In the genomic region with DNA sequence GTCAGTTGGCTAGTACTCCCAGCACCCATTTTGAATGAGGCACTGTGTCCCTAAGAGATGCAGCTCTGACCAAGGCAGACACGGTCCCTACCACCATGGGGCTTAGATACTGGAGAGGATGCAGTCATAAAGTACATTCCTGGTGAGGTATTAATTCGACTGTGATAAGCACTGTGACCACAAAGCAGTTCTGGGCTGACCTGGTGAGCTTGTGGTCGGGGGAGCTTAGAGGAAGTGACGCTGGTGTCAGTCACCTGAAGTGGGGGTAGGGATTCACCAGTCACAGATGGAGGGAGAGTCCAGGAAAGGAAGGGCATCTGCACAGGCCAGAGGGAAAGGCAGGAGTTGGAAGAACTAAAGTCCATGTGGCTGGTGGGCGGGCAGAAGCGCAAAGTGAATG, we compare ENCODE assay signal across 11 cellular contexts. TPM values are rescaled to one million over a fixed set of nuclear protein-coding genes. Genes with fewer than 3 reads are reported as not detected.
DNase-seq lines count a peak whose midpoint lies in the region; ATAC-seq, FAIRE-seq and TF ChIP-seq lines count a peak whose summit lies in the region.
"Had no signal": no experiment of that assay in that cellular context is flagged by ENCODE, and none has a peak within 500 bp of the region (broad histone marks: within the 10 kb centered on the region; RNA-seq: fewer than 3 reads in every experiment).

No MANE protein-coding gene starts in this region.

- FAIRE-seq in K562 (lab: Jason Lieb, UNC), result no peak

- DNase-seq in NK-92 treated with Interleukin-12 subunit alpha and Interleukin-12 subunit beta, amount 100 ng/mL, for 24 hours (lab: John Stamatoyannopoulos, UW), result peak; percentile 1
- DNase-seq in NK-92 (lab: John Stamatoyannopoulos, UW; ENCODE audit: unreplicated experiment) (no peak), HK-2 (ENCODE audit: unreplicated experiment) (peak; percentile 77), K562 (ENCODE audit: extremely low read depth in 1 of 4, low spot score in 3 of 4) (peak in 3 of 4 experiments; percentile 23 to 30 (median 28)), non-pigmented ciliary epithelial cell (ENCODE audit: low read depth) (peak; percentile 32), NCI-H1694 treated with DMSO at 0.1 percent for 48 hours (lab: John Stamatoyannopoulos, UW) (no peak), NCI-H345 (lab: John Stamatoyannopoulos, UW) (no peak)
- DNase-seq: 8988T; activated CD4-positive, alpha-beta T cell treated with anti-CD3 and anti-CD28 coated beads, Interleukin-2, amount 50 U/mL, for 1 hour had no signal

- no peaks in the 10 kb centered on the region for H3K27me3 ChIP-seq in K562 (ENCODE audit: control insufficient read depth in 2 of 2, insufficient read depth in 2 of 2, low read length in 2 of 2)

- no peak overlapping the region for H3K4me3 ChIP-seq in K562

- no TSS peak for BruUV-seq in K562 (replicated peaks; lab: Mats Ljungman, UMichigan)

- H3K36me3 ChIP-seq in K562 (ENCODE audit: control insufficient read depth, insufficient read depth, low read length), result peaks cover 44% of the 10 kb centered on the region

- no peak for TF ChIP-seq EP300 in K562 (IDR thresholded peaks at IDR 0.05; ENCODE audit: low read length)

- CTCF ChIA-PET in K562 (lab: Yijun Ruan, JAX; ENCODE audit: low intra/inter-chr PET ratio), result no interaction called here

- ATAC-seq in K562, result peak; percentile 14; the same call in 2 of the 3 replicates
- ATAC-seq in GM21786 (IDR thresholded peaks at IDR 0.05; ENCODE audit: unreplicated experiment), result no peak

- H3K9me3 ChIP-seq in K562 (replicated peaks; ENCODE audit: control insufficient read depth, insufficient read depth, low read depth, low read length), result no peaks in the 10 kb centered on the region

- peaks cover 3% of the 10 kb centered on the region for H3K9me1 ChIP-seq in K562 (ENCODE audit: control insufficient read depth, insufficient read depth, low read length)

- H3K9ac ChIP-seq in K562 (ENCODE audit: insufficient read depth in 1 of 2, low read depth in 2 of 2, low read length in 2 of 2), result peak overlapping the region in 1 of 2 experiments; percentile 26; a peak in 1 of 4 replicates
- H3K9ac ChIP-seq: parathyroid adenoma had no signal

- H3K27ac ChIP-seq in K562 (ENCODE audit: extremely low read depth, low read depth, low read length), result no peak overlapping the region
- H3K27ac ChIP-seq: parathyroid adenoma had no signal

- TF ChIP-seq POLR2A in K562 (conservative IDR thresholded peaks at IDR 0.05), result no peak

- peaks cover 66% of the 10 kb centered on the region for H3K79me2 ChIP-seq in K562 (ENCODE audit: control insufficient read depth, insufficient read depth, low read length)

- H4K20me1 ChIP-seq in K562 (replicated peaks; ENCODE audit: control insufficient read depth, insufficient read depth, low read length), result 0 out of 2 replicates have a peak, but pooled peaks cover 12% of the 10 kb centered on the region

- TF ChIP-seq CTCF in K562 (IDR thresholded peaks at IDR 0.05 in 2 of 3, conservative IDR thresholded peaks at IDR 0.05 in 1 of 3; ENCODE audit: insufficient read depth in 2 of 3, low read depth in 1 of 3, low read length in 3 of 3), result no peak

- peaks cover 4 to 8% of the 10 kb centered on the region in 2 experiments; a peak in 4 of 5 replicates for H3K4me1 ChIP-seq in K562 (replicated peaks in 1 of 2; ENCODE audit: control insufficient read depth in 2 of 2, insufficient read depth in 2 of 2, low read length in 2 of 2)
- H3K4me1 ChIP-seq: parathyroid adenoma had no signal

- no peak overlapping the region for H3K4me2 ChIP-seq in K562 (ENCODE audit: insufficient read depth, low read length)

- POLR2A ChIA-PET in K562 (lab: Yijun Ruan, JAX), result no interaction called here

- TF ChIP-seq RAD21 in K562 (CRISPR knock-in tag; conservative IDR thresholded peaks at IDR 0.05 in 1 of 2, IDR thresholded peaks at IDR 0.05 in 1 of 2), result no peak

- H2AFZ ChIP-seq in K562 (ENCODE audit: low read depth, low read length), result no peak overlapping the region
- H2AFZ ChIP-seq: parathyroid adenoma had no signal

- in situ Hi-C loops in K562 (cut with MboI), result no loop called here

- WGBS in K562 (ENCODE audit: insufficient coverage, low coverage, missing lambda C conversion rate), result 37% methylated on average over 6 of the region's 6 CpGs

- intact Hi-C loops in K562 (cut with micrococcal nuclease), result no loop called here

TF ChIP-seq in K562, 482 proteins besides CTCF, POLR2A, EP300 and RAD21:
- TF ChIP-seq KDM1A (IDR thresholded peaks at IDR 0.05) (peak; percentile 52 to 54; a peak in 2 of 4 replicates), SPI1 (IDR thresholded peaks at IDR 0.05; ENCODE audit: borderline replicate concordance, low read depth, low read length) (peak; percentile 10; the same call in 1 of the 2 replicates), NFE2L1 (tag; IDR thresholded peaks at IDR 0.05; ENCODE audit: borderline replicate concordance, low read depth) (no peak), ZZZ3 (IDR thresholded peaks at IDR 0.05) (no peak), CBFA2T2 (conservative IDR thresholded peaks at IDR 0.05) (0 out of 2 replicates have a peak, but pooled peaks have one; percentile 6), KLF10 (CRISPR knock-in tag; IDR thresholded peaks at IDR 0.05) (no peak), TEAD4 (IDR thresholded peaks at IDR 0.05; ENCODE audit: low read length) (peak; percentile 65), TEAD4 (CRISPR knock-in tag; IDR thresholded peaks at IDR 0.05; ENCODE audit: borderline replicate concordance) (no peak), TRIM24 (IDR thresholded peaks at IDR 0.05) (no peak), MIER1 (IDR thresholded peaks at IDR 0.05; ENCODE audit: low read depth) (no peak), MTF1 (CRISPR knock-in tag; IDR thresholded peaks at IDR 0.05; ENCODE audit: borderline replicate concordance) (no peak), PTBP1 (IDR thresholded peaks at IDR 0.05; ENCODE audit: low read depth, low read length) (no peak), PPARD (CRISPR knock-in tag; IDR thresholded peaks at IDR 0.05) (no peak), CBFA2T3 (IDR thresholded peaks at IDR 0.05) (peak; percentile 29; the same call in 1 of the 2 replicates), ATF1 (CRISPR knock-in tag; IDR thresholded peaks at IDR 0.05) (no peak), ATF1 (tag; IDR thresholded peaks at IDR 0.05) (no peak), CREM (IDR thresholded peaks at IDR 0.05; ENCODE audit: low read depth) (peak; percentile 84)
- TF ChIP-seq, protein P1, sequence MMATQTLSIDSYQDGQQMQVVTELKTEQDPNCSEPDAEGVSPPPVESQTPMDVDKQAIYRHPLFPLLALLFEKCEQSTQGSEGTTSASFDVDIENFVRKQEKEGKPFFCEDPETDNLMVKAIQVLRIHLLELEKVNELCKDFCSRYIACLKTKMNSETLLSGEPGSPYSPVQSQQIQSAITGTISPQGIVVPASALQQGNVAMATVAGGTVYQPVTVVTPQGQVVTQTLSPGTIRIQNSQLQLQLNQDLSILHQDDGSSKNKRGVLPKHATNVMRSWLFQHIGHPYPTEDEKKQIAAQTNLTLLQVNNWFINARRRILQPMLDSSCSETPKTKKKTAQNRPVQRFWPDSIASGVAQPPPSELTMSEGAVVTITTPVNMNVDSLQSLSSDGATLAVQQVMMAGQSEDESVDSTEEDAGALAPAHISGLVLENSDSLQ (IDR thresholded peaks at IDR 0.05), result peak; percentile 73
TF ChIP-seq in K562: peak in this region for 7.

RNA-seq across cellular contexts. Expression of gene CLTRN, which starts 15.8 kb away (rescaled TPM):
- 0.26 TPM in 1 of 2 replicates, not detected in the other for total RNA-seq in K562 (2011; cell fraction: chromatin; rRNA removed; ENCODE audit: low replicate concordance)
- total RNA-seq in K562 (2011; cell fraction: nucleolus; rRNA removed), result 0.33 TPM in 1 of 2 replicates, not detected in the other
- 0.29 and 0.53 TPM in 2 replicates for total RNA-seq in K562 (2011; cell fraction: nucleoplasm; rRNA removed)
- total RNA-seq in K562 (2014; rRNA removed), result not detected in 2 replicates
- total RNA-seq in K562 (2014; rRNA removed; fragmentation: Illumina TruSeq; extraction: Trizol), result 0.15 TPM in 1 of 2 replicates, not detected in the other
- 0.11 TPM in 1 of 2 replicates, not detected in the other for total RNA-seq in K562 (2015; rRNA removed; fragmentation: Illumina TruSeq; extraction: Trizol)
- total RNA-seq in K562 (2021), result 0.18 and 0.25 TPM in 2 replicates
- 0.36 and 0.43 TPM in 2 replicates for polyA plus RNA-seq in K562 (2011; rRNA removed)
- polyA plus RNA-seq in K562 (2011; cell fraction: cytosol; rRNA removed), result 0.13 TPM in 1 of 2 replicates, not detected in the other
- 0.07 and 0.14 TPM in 2 replicates for polyA plus RNA-seq in K562 (2011; cell fraction: nucleus; rRNA removed)
- polyA plus RNA-seq in K562 (2012), result 0.18 and 0.50 TPM in 2 replicates
- 0.16 TPM in 1 of 2 replicates, not detected in the other for polyA plus RNA-seq in K562 (2014; fragmentation: Illumina TruSeq; extraction: Trizol)
- under 1 TPM; 0.28 to 0.34 TPM for polyA plus RNA-seq in K562 (2014; fragmentation: Nextera tagmentation; extraction: Ambion mirVana)
- 0.28 TPM in 1 of 2 replicates, not detected in the other for polyA plus RNA-seq in K562 (2014; rRNA removed)
- 0.45 TPM in 1 of 2 replicates, not detected in the other for polyA minus RNA-seq in K562 (2011; rRNA and poly(A)+ RNA removed)
- polyA minus RNA-seq in K562 (2011; cell fraction: cytosol; rRNA and poly(A)+ RNA removed), result not detected in 2 replicates
- 0.22 TPM in 1 of 2 replicates, not detected in the other for polyA minus RNA-seq in K562 (2011; cell fraction: nucleus; rRNA and poly(A)+ RNA removed)

RNA-seq across cellular contexts. Expression of gene CA5B, which starts 57.7 kb away (rescaled TPM):
- total RNA-seq in K562 (2011; cell fraction: chromatin; rRNA removed; ENCODE audit: low replicate concordance), result 19.0 and 28.7 TPM in 2 replicates
- total RNA-seq in K562 (2011; cell fraction: nucleolus; rRNA removed), result 9.3 and 9.8 TPM in 2 replicates
- 14.8 and 20.6 TPM in 2 replicates for total RNA-seq in K562 (2011; cell fraction: nucleoplasm; rRNA removed)
- 1.6 and 1.9 TPM in 2 replicates for total RNA-seq in K562 (2014; rRNA removed)
- 2.8 TPM in 2 replicates for total RNA-seq in K562 (2014; rRNA removed; fragmentation: Illumina TruSeq; extraction: Trizol)
- 2.8 and 3.6 TPM in 2 replicates for total RNA-seq in K562 (2015; rRNA removed; fragmentation: Illumina TruSeq; extraction: Trizol)
- 3.1 and 3.5 TPM in 2 replicates for total RNA-seq in K562 (2021)
- polyA plus RNA-seq in K562 (2011; rRNA removed), result 3.7 and 4.6 TPM in 2 replicates
- 1.6 and 3.1 TPM in 2 replicates for polyA plus RNA-seq in K562 (2011; cell fraction: cytosol; rRNA removed)
- 6.0 and 8.6 TPM in 2 replicates for polyA plus RNA-seq in K562 (2011; cell fraction: nucleus; rRNA removed)
- 1.2 and 1.8 TPM in 2 replicates for polyA plus RNA-seq in K562 (2012)
- 2.0 and 2.6 TPM in 2 replicates for polyA plus RNA-seq in K562 (2014; fragmentation: Illumina TruSeq; extraction: Trizol)
- polyA plus RNA-seq in K562 (2014; fragmentation: Nextera tagmentation; extraction: Ambion mirVana), result 1 to 10 TPM in 1 of 2 experiments, under 1 TPM in 1; 0.55 to 1.1 TPM
- 1.5 and 3.4 TPM in 2 replicates for polyA plus RNA-seq in K562 (2014; rRNA removed)
- 7.8 and 9.0 TPM in 2 replicates for polyA minus RNA-seq in K562 (2011; rRNA and poly(A)+ RNA removed)
- polyA minus RNA-seq in K562 (2011; cell fraction: cytosol; rRNA and poly(A)+ RNA removed), result 1.5 and 2.3 TPM in 2 replicates
- 6.7 and 9.9 TPM in 2 replicates for polyA minus RNA-seq in K562 (2011; cell fraction: nucleus; rRNA and poly(A)+ RNA removed)

Comparison
In these comparisons a context has a peak if more than half of its experiments do, and no peak if none do; other contexts are left out.
1. DNase-seq: peak in NK-92 treated with Interleukin-12 subunit alpha and Interleukin-12 subunit beta, amount 100 ng/mL, for 24 hours (single experiment), HK-2 (single experiment), K562 (3 of 4) and non-pigmented ciliary epithelial cell (single experiment); none in NK-92 (single experiment), NCI-H1694 treated with DMSO at 0.1 percent for 48 hours (single experiment) and NCI-H345 (single experiment).